In the genomic region with DNA sequence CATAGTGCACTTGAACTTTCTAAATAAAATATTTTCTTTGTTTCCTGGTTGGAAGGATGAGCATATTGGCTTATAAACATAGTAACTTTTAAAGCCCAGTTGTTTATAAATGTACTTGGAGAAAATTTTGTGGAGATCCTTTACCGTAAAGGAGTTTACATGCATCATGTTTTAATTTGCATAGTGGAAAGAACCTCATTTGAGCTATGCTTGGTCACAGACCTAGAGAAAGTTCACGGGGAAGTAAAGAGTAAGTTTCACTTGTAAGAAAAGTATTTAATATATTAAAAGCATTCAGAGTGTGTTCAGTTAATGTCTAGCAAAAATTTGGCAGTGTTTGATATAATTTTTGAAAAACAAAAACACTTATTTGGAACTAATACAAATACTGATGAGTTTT, we compare ENCODE assay signal across 11 cellular contexts. TPM values are rescaled to one million over a fixed set of nuclear protein-coding genes. Genes with fewer than 3 reads are reported as not detected.
DNase-seq lines count a peak whose midpoint lies in the region; ATAC-seq and TF ChIP-seq lines count a peak whose summit lies in the region.
"Had no signal": no experiment of that assay in that cellular context is flagged by ENCODE, and none has a peak within 500 bp of the region (broad histone marks: within the 10 kb centered on the region; RNA-seq: fewer than 3 reads in every experiment).

No MANE protein-coding gene starts in this region.

- ATAC-seq in GM18499 (IDR thresholded peaks at IDR 0.05; ENCODE audit: insufficient read depth, unreplicated experiment) (peak; percentile 43), GM19467 (IDR thresholded peaks at IDR 0.05; ENCODE audit: unreplicated experiment) (peak; percentile 54), HG02970 (IDR thresholded peaks at IDR 0.05; ENCODE audit: low FRiP score, unreplicated experiment) (peak; percentile 38), omental fat pad (ENCODE audit: low FRiP score) (no peak)

- H3K9me2 ChIP-seq in OCI-LY1 (ENCODE audit: low read depth, low read length) = no peaks in the 10 kb centered on the region

- H3K4me2 ChIP-seq in OCI-LY1 (ENCODE audit: low read length) = peak overlapping the region; percentile 30; the same call in 1 of the 2 replicates

- peak overlapping the region; percentile 32 for H3K27ac ChIP-seq in OCI-LY1 (ENCODE audit: low read depth, low read length, poor library complexity, severe bottlenecking)
- H3K27ac ChIP-seq: SJCRH30, transverse colon had no signal

- peaks cover 33% of the 10 kb centered on the region for H3K36me3 ChIP-seq in OCI-LY1 (ENCODE audit: insufficient read depth, low read length)

- no peaks in the 10 kb centered on the region for H3K79me2 ChIP-seq in OCI-LY1 (ENCODE audit: insufficient read depth, low read length)

- H2AFZ ChIP-seq in OCI-LY1 (ENCODE audit: low read length) = no peak overlapping the region

- H3F3A ChIP-seq in OCI-LY1 (ENCODE audit: insufficient read depth, low read length) = no peaks in the 10 kb centered on the region

- H3K9me3 ChIP-seq in OCI-LY1 (ENCODE audit: low read length) = 0 out of 2 replicates have a peak, but pooled peaks cover 3% of the 10 kb centered on the region
- H3K9me3 ChIP-seq: SJCRH30, transverse colon had no signal

- H4K20me1 ChIP-seq in OCI-LY1 (ENCODE audit: insufficient read depth, low read length) = no peaks in the 10 kb centered on the region

- DNase-seq in GM19238 (ENCODE audit: insufficient read length, low spot score) = no peak
- DNase-seq in islet precursor cell = no peak
- no peak for DNase-seq in omental fat pad (ENCODE audit: low spot score)
- DNase-seq in hypothalamus (lab: John Stamatoyannopoulos, UW) = no peak
- DNase-seq: NCI-H2171 treated with DMSO at 0.1 percent for 48 hours, SJCRH30, transverse colon had no signal

- H3K4me1 ChIP-seq in OCI-LY1 (ENCODE audit: insufficient read depth, low read length, severe bottlenecking) = peaks cover 25% of the 10 kb centered on the region
- H3K4me1 ChIP-seq: SJCRH30 had no signal

- no peaks in the 10 kb centered on the region for H3K27me3 ChIP-seq in OCI-LY1 (ENCODE audit: insufficient read depth, low read length)
- H3K27me3 ChIP-seq: SJCRH30, transverse colon had no signal

- H3K4me3 ChIP-seq in OCI-LY1 (ENCODE audit: low read depth, low read length, poor library complexity, severe bottlenecking) = no peak overlapping the region
- H3K4me3 ChIP-seq: SJCRH30, transverse colon had no signal

- TF ChIP-seq CTCF in OCI-LY1 (IDR thresholded peaks at IDR 0.05; ENCODE audit: low read length) = no peak
- no peak for TF ChIP-seq CTCF in omental fat pad (IDR thresholded peaks at IDR 0.05)

- H3K9ac ChIP-seq in OCI-LY1 (ENCODE audit: low read length) = no peak overlapping the region

RNA-seq across cellular contexts. Expression of a gene that starts 45.3 kb away (rescaled TPM):
- 10 to 100 TPM; 27.1 to 39.2 (median 35.1) TPM for total RNA-seq in omental fat pad

RNA-seq across cellular contexts. Expression of a gene that starts 56.5 kb away (rescaled TPM):
- total RNA-seq in omental fat pad = 100 to 1,000 TPM; 111 to 170 (median 125) TPM
